In genomic region chr15:31382693-31383005, GRCh38 we compare ENCODE assay signal across 1 cellular context.
TF ChIP-seq lines count a peak whose summit lies in the region.

No MANE protein-coding gene starts in this region.

TF ChIP-seq in HepG2, 621 proteins besides CTCF, POLR2A, EP300 and RAD21 (continued from another document):
- TF ChIP-seq PHF21A (CRISPR knock-in tag; IDR thresholded peaks at IDR 0.05), result peak; percentile 12; the same call in 1 of the 2 replicates
